16 cellular contexts compared by ENCODE assay signal in genomic region chr3:116046350-116046749, GRCh38.
"Had no signal": no experiment of that assay in that cellular context is flagged by ENCODE, and none has a peak within 500 bp of the region (broad histone marks: within the 10 kb centered on the region; RNA-seq: fewer than 3 reads in every experiment).

No MANE protein-coding gene starts in this region.

- H3K27me3 Mint-ChIP-seq: activated CD4-positive, alpha-beta T cell treated with anti-CD3 and anti-CD28 coated beads, Interleukin-2, amount 10 ng/mL, durations not matched to agents 24 days and 14 days; activated naive CD8-positive, alpha-beta T cell; dendritic cell treated with granulocyte-macrophage colony-stimulating factor and Interleukin-4, amounts not matched to agents 40 ng/mL and 50 ng/mL, for 4 days; stimulated activated naive CD8-positive, alpha-beta T cell treated with anti-CD3 and anti-CD28 coated beads, Interleukin-15, amount 100 ng/mL, for 72 hours had no signal

- H3K4me1 Mint-ChIP-seq: activated CD4-positive, alpha-beta T cell treated with anti-CD3 and anti-CD28 coated beads, Interleukin-2, amount 10 ng/mL, durations not matched to agents 24 days and 14 days; stimulated activated naive CD8-positive, alpha-beta T cell treated with anti-CD3 and anti-CD28 coated beads, Interleukin-15, amount 100 ng/mL, for 72 hours had no signal

- ATAC-seq: activated CD8-positive, alpha-beta T cell treated with anti-CD3 and anti-CD28 coated beads, Interleukin-2, amount 10 ng/mL, durations not matched to agents 7 days and 5 days; foreskin keratinocyte; sciatic nerve; stimulated activated naive CD8-positive, alpha-beta T cell treated with anti-CD3 and anti-CD28 coated beads, Interleukin-15, amount 100 ng/mL, for 72 hours; WTC11 had no signal

- H3K36me3 Mint-ChIP-seq: activated naive CD8-positive, alpha-beta T cell; WTC11 had no signal

- H3K9me3 Mint-ChIP-seq: activated CD4-positive, alpha-beta T cell treated with anti-CD3 and anti-CD28 coated beads, Interleukin-2, amount 10 ng/mL, durations not matched to agents 24 days and 14 days; dendritic cell treated with granulocyte-macrophage colony-stimulating factor and Interleukin-4, amounts not matched to agents 40 ng/mL and 50 ng/mL, for 4 days; nephron; stimulated activated naive CD8-positive, alpha-beta T cell treated with anti-CD3 and anti-CD28 coated beads, Interleukin-15, amount 100 ng/mL, for 72 hours; WTC11 had no signal

- DNase-seq: activated CD4-positive, alpha-beta T cell treated with anti-CD3 and anti-CD28 coated beads, Interleukin-2, amount 10 ng/mL, durations not matched to agents 24 days and 14 days; activated CD8-positive, alpha-beta memory T cell treated with anti-CD3 and anti-CD28 coated beads, Interleukin-2, amount 50 U/mL, for 4 hours; activated CD8-positive, alpha-beta T cell treated with anti-CD3 and anti-CD28 coated beads, Interleukin-2, amount 10 ng/mL, durations not matched to agents 7 days and 5 days; activated gamma-delta T cell; activated T-cell treated with anti-CD3 and anti-CD28 coated beads, Interleukin-2, amount 50 U/mL, for 48 hours; amniotic stem cell; central memory CD4-positive, alpha-beta T cell; effector memory CD4-positive, alpha-beta T cell; foreskin keratinocyte; stimulated activated naive CD8-positive, alpha-beta T cell treated with anti-CD3 and anti-CD28 coated beads, Interleukin-15, amount 100 ng/mL, for 72 hours; upper lobe of left lung had no signal

- H3K4me3 Mint-ChIP-seq: activated CD4-positive, alpha-beta T cell treated with anti-CD3 and anti-CD28 coated beads, Interleukin-2, amount 10 ng/mL, durations not matched to agents 24 days and 14 days; activated CD8-positive, alpha-beta T cell treated with anti-CD3 and anti-CD28 coated beads, Interleukin-2, amount 10 ng/mL, durations not matched to agents 7 days and 5 days; activated naive CD8-positive, alpha-beta T cell; dendritic cell treated with granulocyte-macrophage colony-stimulating factor and Interleukin-4, amounts not matched to agents 40 ng/mL and 50 ng/mL, for 4 days; nephron; stimulated activated naive CD8-positive, alpha-beta T cell treated with anti-CD3 and anti-CD28 coated beads, Interleukin-15, amount 100 ng/mL, for 72 hours; WTC11 had no signal

- H3K27ac Mint-ChIP-seq: activated CD4-positive, alpha-beta T cell treated with anti-CD3 and anti-CD28 coated beads, Interleukin-2, amount 10 ng/mL, durations not matched to agents 24 days and 14 days; activated CD8-positive, alpha-beta T cell treated with anti-CD3 and anti-CD28 coated beads, Interleukin-2, amount 10 ng/mL, durations not matched to agents 7 days and 5 days; activated naive CD8-positive, alpha-beta T cell; dendritic cell treated with granulocyte-macrophage colony-stimulating factor and Interleukin-4, amounts not matched to agents 40 ng/mL and 50 ng/mL, for 4 days; nephron; stimulated activated naive CD8-positive, alpha-beta T cell treated with anti-CD3 and anti-CD28 coated beads, Interleukin-15, amount 100 ng/mL, for 72 hours; WTC11 had no signal
